In genomic region chr3:48240711-48241491, GRCh38 we compare ENCODE assay signal across 8 cellular contexts. TPM values are rescaled to one million over a fixed set of nuclear protein-coding genes. Genes with fewer than 3 reads are reported as not detected.
A peak's percentile ranks its signal among the peaks of the same experiment; 100 is the strongest.
DNase-seq lines count a peak whose midpoint lies in the region; TF ChIP-seq lines count a peak whose summit lies in the region.

Gene ZNF589 (plus strand): TSS chr3:48241104. CDS start chr3:48241172, 68 bp downstream.

- peaks cover 2% of the 10 kb centered on the region for H3K4me1 ChIP-seq in ovary (ENCODE audit: insufficient read depth)
- H3K4me1 ChIP-seq in thyroid gland = peaks cover 14 to 16% of the 10 kb centered on the region in 2 donors

- no peaks in the 10 kb centered on the region for H3K36me3 ChIP-seq in SK-N-MC (ENCODE audit: insufficient read depth, low read length)
- H3K36me3 ChIP-seq in ovary = no peaks in the 10 kb centered on the region
- no peaks in the 10 kb centered on the region for H3K36me3 ChIP-seq in thyroid gland

- H3K4me3 ChIP-seq in GM08714 (ENCODE audit: low read length) = peak within 1 kb of the TSS; percentile 95
- peak within 1 kb of the TSS; percentile 89 for H3K4me3 ChIP-seq in HFF-Myc (replicated peaks; ENCODE audit: low read depth, low read length)
- H3K4me3 ChIP-seq in SK-N-MC = peak within 1 kb of the TSS; percentile 79
- peak within 1 kb of the TSS; percentile 86 for H3K4me3 ChIP-seq in ovary
- H3K4me3 ChIP-seq in thyroid gland (replicated peaks in 1 of 3) = peak within 1 kb of the TSS; percentile 70 to 90 (median 85)

- no peaks in the 10 kb centered on the region for H3K9me3 ChIP-seq in SK-N-MC (ENCODE audit: low read depth, low read length)
- H3K9me3 ChIP-seq in ovary = no peaks in the 10 kb centered on the region
- no peaks in the 10 kb centered on the region for H3K9me3 ChIP-seq in thyroid gland

- intact Hi-C loops in ovary (cut with DNase I) (no loop called here), thyroid gland (cut with DNase I) (loop anchor here (10.0 kb wide), 1 partner anchor 46 kb away; no protein-coding TSS in a partner anchor)

- TF ChIP-seq CTCF in HFF-Myc (IDR thresholded peaks at IDR 0.05; ENCODE audit: low read depth, low read length, missing control alignments) = no peak
- TF ChIP-seq CTCF in ovary (IDR thresholded peaks at IDR 0.05) = peak in 2 of 3 donors; percentile 25 to 52
- peak in 2 of 6 experiments; percentile 12 to 25 for TF ChIP-seq CTCF in thyroid gland (IDR thresholded peaks at IDR 0.05)

- H3K27me3 ChIP-seq in ovary = no peaks in the 10 kb centered on the region
- H3K27me3 ChIP-seq in thyroid gland = no peaks in the 10 kb centered on the region

- DNase-seq in HFF-Myc (ENCODE audit: extremely low read depth, low read depth) = peak; percentile 79
- DNase-seq in MV-4-11 (lab: John Stamatoyannopoulos, UW) = peak; percentile 84
- no peak for DNase-seq in SK-N-MC (ENCODE audit: low read depth, low spot score)
- peak; percentile 97 for DNase-seq in activated naive CD4-positive, alpha-beta T cell treated with anti-CD3 and anti-CD28 coated beads, Interleukin-2, amount 50 U/mL, for 16 hours
- peak; percentile 90 for DNase-seq in glomerular visceral epithelial cell (ENCODE audit: extremely low spot score)
- DNase-seq in ovary = peak; percentile 85 to 91 (median 90)
- DNase-seq in thyroid gland = peak; percentile 95 to 96

- H3K27ac ChIP-seq in SK-N-MC (0 out of 2 replicates have a peak within 1 kb of the TSS, but pooled peaks have one; percentile 2), ovary (peak within 1 kb of the TSS; percentile 46 to 77), thyroid gland (peak within 1 kb of the TSS; percentile 90 to 96 (median 92))

- no peak for TF ChIP-seq EP300 in ovary (IDR thresholded peaks at IDR 0.05)

- TF ChIP-seq POLR2A in ovary (IDR thresholded peaks at IDR 0.05) (peak; percentile 75), thyroid gland (IDR thresholded peaks at IDR 0.05) (peak in 1 of 2 donors; percentile 91)

- peak within 1 kb of the TSS; percentile 54 for H3K9ac ChIP-seq in SK-N-MC (ENCODE audit: insufficient read length)

- WGBS in ovary, 3 donors = 3 to 4% (median 3%) methylated on average over 56 to 57 of the region's 57 CpGs
- 9 to 19% methylated on average over 12 to 27 of the region's 57 CpGs for WGBS in thyroid gland, 2 donors

RNA-seq across cellular contexts. Expression of gene ZNF589, which starts in this region (rescaled TPM):
- total RNA-seq in ovary (10 to 100 TPM in 6 of 7 donors, 1 to 10 TPM in 1; 9.7 to 17.8 (median 14.4) TPM), thyroid gland (10 to 100 TPM; 28.5 to 48.7 (median 37.8) TPM)
- 10 to 100 TPM in 1 of 2 donors, 1 to 10 TPM in 1; 7.9 to 18.8 TPM for polyA plus RNA-seq in ovary

Comparison
In these comparisons a context has a peak if more than half of its experiments do, and no peak if none do; other contexts are left out.
1. H3K27ac ChIP-seq: peak in every context shown above with its lines; median percentile 92 in thyroid gland; 62 in ovary; 2 in SK-N-MC.